ENCODE assay signal across 14 cellular contexts in genomic region chr7:78099715-78100477, GRCh38.
DNase-seq lines count a peak whose midpoint lies in the region; ATAC-seq, FAIRE-seq and TF ChIP-seq lines count a peak whose summit lies in the region.
"Had no signal": no experiment of that assay in that cellular context is flagged by ENCODE, and none has a peak within 500 bp of the region (broad histone marks: within the 10 kb centered on the region; RNA-seq: fewer than 3 reads in every experiment).

No MANE protein-coding gene starts in this region.

- H2AFZ ChIP-seq in GM23248 (no peak overlapping the region), SK-N-SH (ENCODE audit: low read depth) (no peak overlapping the region; the same call in 1 of the 2 replicates), fibroblast of lung (ENCODE audit: low read length) (no peak overlapping the region)
- H2AFZ ChIP-seq: parathyroid adenoma had no signal

- DNase-seq in GM23248 (peak; percentile 72), SK-N-SH (no peak), fibroblast of lung (ENCODE audit: low read depth in 2 of 2) (peak; percentile 4 to 96), stromal cell of bone marrow (ENCODE audit: low read depth) (peak; percentile 89), frontal cortex (ENCODE audit: low spot score in 2 of 2) (no peak), CD1c-positive myeloid dendritic cell (ENCODE audit: extremely low spot score) (no peak)
- DNase-seq: CD4-positive, CD25-positive, alpha-beta regulatory T cell; heart right ventricle; left cardiac atrium; NCI-H774 had no signal

- POLR2A ChIA-PET in SK-N-SH (lab: Yijun Ruan, JAX) = no interaction called here

- H3K27ac ChIP-seq in GM23248 = peak overlapping the region; percentile 81
- H3K27ac ChIP-seq in SK-N-SH (ENCODE audit: low read depth in 2 of 2, low read length in 1 of 2) = peak overlapping the region; percentile 11 to 92; a peak in 3 of 4 replicates
- H3K27ac ChIP-seq in fibroblast of lung (ENCODE audit: insufficient read depth, low read length) = no peak overlapping the region
- H3K27ac ChIP-seq: heart right ventricle, parathyroid adenoma had no signal

- no peak for FAIRE-seq in frontal cortex (lab: Jason Lieb, UNC)
- FAIRE-seq: HTR-8/SVneo had no signal

- in situ Hi-C loops in GM23248 (cut with MboI) = no loop called here

- TF ChIP-seq CTCF in SK-N-SH (IDR thresholded peaks at IDR 0.05) = no peak
- no peak for TF ChIP-seq CTCF in fibroblast of lung (conservative IDR thresholded peaks at IDR 0.05 in 1 of 2, IDR thresholded peaks at IDR 0.05 in 1 of 2; ENCODE audit: low read depth in 1 of 2, low read length in 2 of 2)

- TF ChIP-seq EP300 in SK-N-SH (IDR thresholded peaks at IDR 0.05; ENCODE audit: borderline replicate concordance in 1 of 2, low read depth in 1 of 2, low read length in 1 of 2) = peak in 1 of 2 experiments; percentile 72; a peak in 1 of 4 replicates

- WGBS in GM23248 (ENCODE audit: low coverage in 1 of 2, low lambda C conversion rate in 2 of 2, missing lambda C conversion rate in 2 of 2), 2 experiments = 54 to 71% methylated on average over 3 of the region's 3 CpGs
- 72% methylated on average over 3 of the region's 3 CpGs for WGBS in SK-N-SH (ENCODE audit: low lambda C conversion rate)

- H3K9me3 ChIP-seq in GM23248 (ENCODE audit: low read depth) (no peaks in the 10 kb centered on the region), SK-N-SH (no peaks in the 10 kb centered on the region), fibroblast of lung (ENCODE audit: control insufficient read depth, insufficient read depth, low read depth, low read length) (no peaks in the 10 kb centered on the region)
- H3K9me3 ChIP-seq: heart right ventricle had no signal

- H3K79me2 ChIP-seq in GM23248 (ENCODE audit: insufficient read depth) = no peaks in the 10 kb centered on the region
- no peaks in the 10 kb centered on the region for H3K79me2 ChIP-seq in SK-N-SH (ENCODE audit: insufficient read depth)
- H3K79me2 ChIP-seq in fibroblast of lung (ENCODE audit: control insufficient read depth, insufficient read depth, low read length) = no peaks in the 10 kb centered on the region
- H3K79me2 ChIP-seq: parathyroid adenoma had no signal

- no peak for ATAC-seq in GM19395 (IDR thresholded peaks at IDR 0.05; ENCODE audit: unreplicated experiment)
- ATAC-seq: activated CD4-positive, CD25-positive, alpha-beta regulatory T cell treated with anti-CD3 and anti-CD28 coated beads, Interleukin-2, amount 50 U/mL, for 24 hours; heart right ventricle; left cardiac atrium had no signal

- H3K9ac ChIP-seq in GM23248 (peak overlapping the region; percentile 48), SK-N-SH (peak overlapping the region; percentile 47; the same call in 1 of the 2 replicates), fibroblast of lung (ENCODE audit: insufficient read depth, low read length) (no peak overlapping the region)
- H3K9ac ChIP-seq: parathyroid adenoma had no signal

- H3F3A ChIP-seq in GM23248 (ENCODE audit: insufficient read depth) (peaks cover 29% of the 10 kb centered on the region), SK-N-SH (replicated peaks; ENCODE audit: insufficient read depth) (peaks cover 30% of the 10 kb centered on the region)

- no peaks in the 10 kb centered on the region for H4K20me1 ChIP-seq in GM23248 (ENCODE audit: insufficient read depth)
- H4K20me1 ChIP-seq in SK-N-SH (ENCODE audit: insufficient read depth) = no peaks in the 10 kb centered on the region
- no peaks in the 10 kb centered on the region for H4K20me1 ChIP-seq in fibroblast of lung (ENCODE audit: control insufficient read depth, extremely low read depth, insufficient read depth, low read length)

- peak overlapping the region; percentile 14 for H3K4me2 ChIP-seq in GM23248 (ENCODE audit: unreplicated experiment)
- H3K4me2 ChIP-seq in SK-N-SH = peak overlapping the region; percentile 20
- no peak overlapping the region for H3K4me2 ChIP-seq in fibroblast of lung (ENCODE audit: extremely low read depth, insufficient read depth, low read length)

- H3K27me3 ChIP-seq in GM23248 (replicated peaks; ENCODE audit: insufficient read depth) = no peaks in the 10 kb centered on the region
- H3K27me3 ChIP-seq in SK-N-SH (ENCODE audit: insufficient read depth) = no peaks in the 10 kb centered on the region
- no peaks in the 10 kb centered on the region for H3K27me3 ChIP-seq in fibroblast of lung (ENCODE audit: control insufficient read depth, insufficient read depth, low read length)
- H3K27me3 ChIP-seq: heart right ventricle had no signal

- H3K9me2 ChIP-seq in GM23248 (ENCODE audit: insufficient read depth) (no peaks in the 10 kb centered on the region), SK-N-SH (no peaks in the 10 kb centered on the region)

- H3K4me3 ChIP-seq in GM23248 (no peak overlapping the region), SK-N-SH (ENCODE audit: low read depth in 2 of 2, low read length in 1 of 2) (no peak overlapping the region), fibroblast of lung (replicated peaks in 1 of 4; ENCODE audit: control extremely low read depth in 1 of 4, insufficient read depth in 1 of 4, low read depth in 3 of 4, low read length in 4 of 4) (no peak overlapping the region)
- H3K4me3 ChIP-seq: heart right ventricle had no signal

- CTCF ChIA-PET in SK-N-SH (lab: Yijun Ruan, JAX) = interaction anchor here (0.9 to 1.0 kb wide), 2 partner anchors 35 to 166 kb away, joined by 3 read pairs; no protein-coding TSS in a partner anchor

- H3K4me1 ChIP-seq in GM23248 (ENCODE audit: insufficient read depth) (peaks cover 21% of the 10 kb centered on the region), SK-N-SH (ENCODE audit: control insufficient read depth in 1 of 2, insufficient read depth in 2 of 2, low read depth in 1 of 2, low read length in 1 of 2) (peaks cover 0 to 20% of the 10 kb centered on the region in 2 experiments; a peak in 2 of 4 replicates), fibroblast of lung (ENCODE audit: control insufficient read depth, extremely low read depth, insufficient read depth, low read length) (no peaks in the 10 kb centered on the region)
- H3K4me1 ChIP-seq: heart right ventricle, parathyroid adenoma had no signal

- no peak for TF ChIP-seq RAD21 in SK-N-SH (IDR thresholded peaks at IDR 0.05; ENCODE audit: low read length)

- no peaks in the 10 kb centered on the region for H3K36me3 ChIP-seq in GM23248 (ENCODE audit: low read depth)
- H3K36me3 ChIP-seq in SK-N-SH (replicated peaks in 1 of 2; ENCODE audit: control insufficient read depth in 1 of 2, insufficient read depth in 2 of 2, low read length in 1 of 2) = no peaks in the 10 kb centered on the region
- H3K36me3 ChIP-seq in fibroblast of lung (ENCODE audit: control insufficient read depth, insufficient read depth, low read length) = no peaks in the 10 kb centered on the region
- H3K36me3 ChIP-seq: heart right ventricle had no signal

TF ChIP-seq in SK-N-SH, 30 proteins besides CTCF, POLR2A, EP300 and RAD21 (continues in another document):
- TF ChIP-seq RXRA (IDR thresholded peaks at IDR 0.05; ENCODE audit: borderline replicate concordance, low read depth) = no peak
- TF ChIP-seq RFX5 (IDR thresholded peaks at IDR 0.05; ENCODE audit: low read length) = no peak
- no peak for TF ChIP-seq USF2 (IDR thresholded peaks at IDR 0.05; ENCODE audit: borderline replicate concordance, low read depth, low read length)
- no peak for TF ChIP-seq USF1 (IDR thresholded peaks at IDR 0.05; ENCODE audit: borderline replicate concordance, low read depth)
- TF ChIP-seq SIN3A (IDR thresholded peaks at IDR 0.05; ENCODE audit: borderline replicate concordance, low read depth, low read length) = no peak
- TF ChIP-seq MAX (IDR thresholded peaks at IDR 0.05; ENCODE audit: low read depth) = no peak
- no peak for TF ChIP-seq GABPA (IDR thresholded peaks at IDR 0.05; ENCODE audit: low read depth)
- TF ChIP-seq NFIC (IDR thresholded peaks at IDR 0.05; ENCODE audit: borderline replicate concordance) = peak; percentile 70; the same call in 1 of the 2 replicates
- no peak for TF ChIP-seq MXI1 (IDR thresholded peaks at IDR 0.05; ENCODE audit: low read depth, low read length)
- peak; percentile 56 for TF ChIP-seq JUND (IDR thresholded peaks at IDR 0.05)
- TF ChIP-seq CHD2 (IDR thresholded peaks at IDR 0.05; ENCODE audit: low read length, partially characterized antibody) = no peak
- TF ChIP-seq NRF1 (IDR thresholded peaks at IDR 0.05; ENCODE audit: low read depth, low read length) = no peak
- TF ChIP-seq ELF1 (IDR thresholded peaks at IDR 0.05) = no peak
- no peak for TF ChIP-seq TAF1 (IDR thresholded peaks at IDR 0.05; ENCODE audit: borderline replicate concordance, low read depth, low read length)
- no peak for TF ChIP-seq RCOR1 (IDR thresholded peaks at IDR 0.05; ENCODE audit: low read length)
- TF ChIP-seq TEAD4 (IDR thresholded peaks at IDR 0.05; ENCODE audit: borderline replicate concordance, insufficient read depth) = 0 out of 2 replicates have a peak, but pooled peaks have one; percentile 21
- TF ChIP-seq SMC3 (IDR thresholded peaks at IDR 0.05; ENCODE audit: low read depth, low read length) = no peak
- TF ChIP-seq EZH2phosphoT487 (IDR thresholded peaks at IDR 0.05; ENCODE audit: borderline replicate concordance, low read depth) = no peak

Comparison
In these comparisons a context has a peak if more than half of its experiments do, and no peak if none do; other contexts are left out.
1. DNase-seq: peak in GM23248 (single experiment), fibroblast of lung (2 of 2) and stromal cell of bone marrow (single experiment); none in SK-N-SH (single experiment), frontal cortex (0 of 2) and CD1c-positive myeloid dendritic cell (single experiment).